8 cellular contexts compared by ENCODE assay signal in genomic region chr10:71608863-71609768, GRCh38.
DNase-seq lines count a peak whose midpoint lies in the region; ATAC-seq lines count a peak whose summit lies in the region.

No MANE protein-coding gene starts in this region.

- no peak for ATAC-seq in central memory CD8-positive, alpha-beta T cell (replicated peaks; ENCODE audit: extremely low read depth, poor library complexity, severe bottlenecking)
- no peak for ATAC-seq in GM19351 (IDR thresholded peaks at IDR 0.05; ENCODE audit: unreplicated experiment)

- H3K27me3 Mint-ChIP-seq in central memory CD8-positive, alpha-beta T cell, result peaks cover 29% of the 10 kb centered on the region

- no peaks in the 10 kb centered on the region for H3K4me1 Mint-ChIP-seq in central memory CD8-positive, alpha-beta T cell

- H3K36me3 Mint-ChIP-seq in central memory CD8-positive, alpha-beta T cell (ENCODE audit: insufficient read depth), result no peaks in the 10 kb centered on the region

- H3K27ac Mint-ChIP-seq in central memory CD8-positive, alpha-beta T cell (ENCODE audit: low read depth), result no peak overlapping the region

- no peaks in the 10 kb centered on the region for H3K9me3 Mint-ChIP-seq in central memory CD8-positive, alpha-beta T cell

- no peak overlapping the region for H3K4me3 Mint-ChIP-seq in central memory CD8-positive, alpha-beta T cell

- peak; percentile 3 to 63 for DNase-seq in NCI-H446 (lab: John Stamatoyannopoulos, UW)
- no peak for DNase-seq in NCI-H446 treated with DMSO at 0.1 percent for 48 hours (lab: John Stamatoyannopoulos, UW)
- peak; percentile 14 for DNase-seq in NCI-H2107 treated with DMSO at 0.1 percent for 48 hours (lab: John Stamatoyannopoulos, UW; ENCODE audit: unreplicated experiment)
- DNase-seq in activated CD4-positive, alpha-beta T cell treated with anti-CD3 and anti-CD28 coated beads for 24 hours (ENCODE audit: low read depth in 2 of 2), result peak; percentile 46 to 67
- DNase-seq in central memory CD8-positive, alpha-beta T cell (ENCODE audit: low spot score in 2 of 2), result peak; percentile 26 to 40
- peak; percentile 50 for DNase-seq in kidney tubule cell (ENCODE audit: low spot score)
- DNase-seq in stimulated activated CD4-positive, alpha-beta T cell treated with anti-CD3 and anti-CD28 coated beads, Interleukin-4, amount 100 ng/mL, for 24 hours, result peak; percentile 72
